In genomic region chr11:66649903-66650302, GRCh38 we compare ENCODE assay signal across 18 cellular contexts. TPM values are rescaled to one million over a fixed set of nuclear protein-coding genes. Genes with fewer than 3 reads are reported as not detected.
DNase-seq lines count a peak whose midpoint lies in the region; ATAC-seq and TF ChIP-seq lines count a peak whose summit lies in the region.
"Had no signal": no experiment of that assay in that cellular context is flagged by ENCODE, and none has a peak within 500 bp of the region (broad histone marks: within the 10 kb centered on the region; RNA-seq: fewer than 3 reads in every experiment).

No MANE protein-coding gene starts in this region.

- no peak overlapping the region for H3K4me3 Mint-ChIP-seq in activated naive CD8-positive, alpha-beta T cell
- H3K4me3 Mint-ChIP-seq in activated naive CD8-positive, alpha-beta T cell treated with anti-CD3 and anti-CD28 coated beads for 36 hours = no peak overlapping the region
- H3K4me3 Mint-ChIP-seq in GM23338 = no peak overlapping the region
- peak overlapping the region in 1 of 2 donors; percentile 46 for H3K4me3 Mint-ChIP-seq in effector memory CD8-positive, alpha-beta T cell
- no peak overlapping the region for H3K4me3 Mint-ChIP-seq in type B pancreatic cell

- no peak for ATAC-seq in GM23338
- no peak for ATAC-seq in effector memory CD8-positive, alpha-beta T cell (replicated peaks)
- no peak for ATAC-seq in GM19463 (IDR thresholded peaks at IDR 0.05; ENCODE audit: unreplicated experiment)

- no peak overlapping the region for H3K4me2 ChIP-seq in GM23338
- H3K4me2 ChIP-seq: BLaER1 treated with 17β-estradiol and CSF1 and Interleukin-3, amounts not matched to agents 10 nM and 100 nM had no signal

- H3F3A ChIP-seq in GM23338 (replicated peaks; ENCODE audit: low read depth) = peaks cover 43% of the 10 kb centered on the region

- H3K27me3 Mint-ChIP-seq in activated naive CD8-positive, alpha-beta T cell = no peaks in the 10 kb centered on the region
- no peaks in the 10 kb centered on the region for H3K27me3 Mint-ChIP-seq in activated naive CD8-positive, alpha-beta T cell treated with anti-CD3 and anti-CD28 coated beads for 36 hours
- peaks cover 18% of the 10 kb centered on the region for H3K27me3 Mint-ChIP-seq in GM23338 (ENCODE audit: insufficient read depth, low read depth, poor library complexity)
- H3K27me3 Mint-ChIP-seq in effector memory CD8-positive, alpha-beta T cell = no peaks in the 10 kb centered on the region
- no peaks in the 10 kb centered on the region for H3K27me3 Mint-ChIP-seq in type B pancreatic cell

- H2AFZ ChIP-seq in GM23338 = no peak overlapping the region

- H3K36me3 ChIP-seq in GM23338 (ENCODE audit: insufficient read depth) = peaks cover 40% of the 10 kb centered on the region

- H3K4me3 ChIP-seq in GM23338 = no peak overlapping the region
- H3K4me3 ChIP-seq: BLaER1 treated with 17β-estradiol and CSF1 and Interleukin-3, amounts not matched to agents 10 nM and 100 nM; HAP-1 had no signal

- H3K27ac ChIP-seq in GM23338 (ENCODE audit: low read depth) = 0 out of 2 replicates have a peak overlapping the region, but pooled peaks have one; percentile 50
- H3K27ac ChIP-seq: BLaER1 treated with 17β-estradiol and CSF1 and Interleukin-3, amounts not matched to agents 10 nM and 100 nM had no signal

- H3K79me2 ChIP-seq in GM23338 (replicated peaks; ENCODE audit: insufficient read depth) = peaks cover 97% of the 10 kb centered on the region

- TF ChIP-seq CTCF in GM23338 (conservative IDR thresholded peaks at IDR 0.05; ENCODE audit: low read depth in 2 of 2) (no peak), type B pancreatic cell (conservative IDR thresholded peaks at IDR 0.05) (no peak)

- H3K9me3 Mint-ChIP-seq in activated naive CD8-positive, alpha-beta T cell (ENCODE audit: low read depth) = no peaks in the 10 kb centered on the region
- H3K9me3 Mint-ChIP-seq in activated naive CD8-positive, alpha-beta T cell treated with anti-CD3 and anti-CD28 coated beads for 36 hours = no peaks in the 10 kb centered on the region
- H3K9me3 Mint-ChIP-seq in GM23338 (no peaks in the 10 kb centered on the region), type B pancreatic cell (no peaks in the 10 kb centered on the region)
- no peaks in the 10 kb centered on the region for H3K9me3 Mint-ChIP-seq in effector memory CD8-positive, alpha-beta T cell

- H3K36me3 Mint-ChIP-seq in activated naive CD8-positive, alpha-beta T cell = peaks cover 25% of the 10 kb centered on the region
- H3K36me3 Mint-ChIP-seq in activated naive CD8-positive, alpha-beta T cell treated with anti-CD3 and anti-CD28 coated beads for 36 hours = peaks cover 68% of the 10 kb centered on the region
- H3K36me3 Mint-ChIP-seq in GM23338 (ENCODE audit: low read depth) (peaks cover 80% of the 10 kb centered on the region), type B pancreatic cell (peaks cover 51% of the 10 kb centered on the region)
- peaks cover 99% of the 10 kb centered on the region for H3K36me3 Mint-ChIP-seq in effector memory CD8-positive, alpha-beta T cell (ENCODE audit: insufficient read depth)

- peak overlapping the region; percentile 64 for H3K27ac Mint-ChIP-seq in activated naive CD8-positive, alpha-beta T cell
- H3K27ac Mint-ChIP-seq in activated naive CD8-positive, alpha-beta T cell treated with anti-CD3 and anti-CD28 coated beads for 36 hours = no peak overlapping the region
- H3K27ac Mint-ChIP-seq in GM23338 (no peak overlapping the region), type B pancreatic cell (peak overlapping the region; percentile 56)
- H3K27ac Mint-ChIP-seq in effector memory CD8-positive, alpha-beta T cell = peak overlapping the region; percentile 25 to 53

- H3K4me1 ChIP-seq in GM23338 (ENCODE audit: insufficient read depth) = no peaks in the 10 kb centered on the region; the same call in 1 of the 2 replicates
- H3K4me1 ChIP-seq: HAP-1 had no signal

- DNase-seq in activated naive CD8-positive, alpha-beta T cell treated with anti-CD3 and anti-CD28 coated beads for 36 hours = no peak
- DNase-seq in GM23338 (ENCODE audit: low spot score) (no peak), type B pancreatic cell (ENCODE audit: extremely low spot score, unreplicated experiment) (no peak), HCEC 1CT (no peak)
- DNase-seq in effector memory CD8-positive, alpha-beta T cell = no peak
- DNase-seq: DMS79 treated with DMSO at 0.1 percent for 48 hours, Kasumi-1, MM.1S, NCI-H1092, NCI-H1436 treated with DMSO at 0.1 percent for 48 hours, NCI-H2029, NCI-H345, NCI-H524 treated with DMSO at 0.1 percent for 48 hours, SIG-M5 had no signal

- no peaks in the 10 kb centered on the region for H3K27me3 ChIP-seq in GM23338 (ENCODE audit: insufficient read depth)
- H3K27me3 ChIP-seq: BLaER1 treated with 17β-estradiol and CSF1 and Interleukin-3, amounts not matched to agents 10 nM and 100 nM had no signal

- peaks cover 62% of the 10 kb centered on the region for H3K4me1 Mint-ChIP-seq in activated naive CD8-positive, alpha-beta T cell (ENCODE audit: low read depth)
- peaks cover 55% of the 10 kb centered on the region for H3K4me1 Mint-ChIP-seq in activated naive CD8-positive, alpha-beta T cell treated with anti-CD3 and anti-CD28 coated beads for 36 hours
- H3K4me1 Mint-ChIP-seq in GM23338 = peaks cover 11% of the 10 kb centered on the region; the same call in 2 of the 3 replicates
- H3K4me1 Mint-ChIP-seq in effector memory CD8-positive, alpha-beta T cell (ENCODE audit: low read depth in 2 of 2) = peaks cover 36 to 51% of the 10 kb centered on the region in 2 donors
- H3K4me1 Mint-ChIP-seq in type B pancreatic cell (ENCODE audit: unreplicated experiment) = peaks cover 8% of the 10 kb centered on the region

- peaks cover 73% of the 10 kb centered on the region for H4K20me1 ChIP-seq in GM23338 (replicated peaks; ENCODE audit: insufficient read depth)

- no peaks in the 10 kb centered on the region for H3K9me2 ChIP-seq in GM23338 (ENCODE audit: insufficient read depth)

TF ChIP-seq in GM23338, 12 proteins besides CTCF, POLR2A, EP300 and RAD21:
- TF ChIP-seq STAT1 (IDR thresholded peaks at IDR 0.05; ENCODE audit: unreplicated experiment) = no peak
- TF ChIP-seq POLR2AphosphoS5 (IDR thresholded peaks at IDR 0.05; ENCODE audit: low read depth) = no peak
- TF ChIP-seq EZH2phosphoT487 (IDR thresholded peaks at IDR 0.05; ENCODE audit: unreplicated experiment) = no peak
- no peak for TF ChIP-seq ZNF114 (CRISPR knock-in tag; IDR thresholded peaks at IDR 0.05)

RNA-seq across cellular contexts. Expression of gene RBM4, which starts 11.4 kb away (rescaled TPM):
- 100 to 1,000 TPM; 134 to 140 TPM for total RNA-seq in activated naive CD8-positive, alpha-beta T cell treated with anti-CD3 and anti-CD28 coated beads for 36 hours
- 133 and 147 TPM in 2 replicates for total RNA-seq in GM23338 (2014; rRNA removed; shearing (Covaris generic))
- polyA plus RNA-seq in GM23338 (2016; fragmentation: Nextera tagmentation; extraction: Ambion mirVana) = 122 and 146 TPM in 2 replicates
- total RNA-seq in type B pancreatic cell (ENCODE audit: low replicate concordance) = 191 and 228 TPM in 2 replicates

RNA-seq across cellular contexts. Expression of gene RBM4B, which starts 27.8 kb away (rescaled TPM):
- total RNA-seq in activated naive CD8-positive, alpha-beta T cell treated with anti-CD3 and anti-CD28 coated beads for 36 hours = 10 to 100 TPM; 12.2 to 15.5 TPM
- total RNA-seq in GM23338 (2014; rRNA removed; shearing (Covaris generic)) = 22.9 and 31.0 TPM in 2 replicates
- 21.1 and 28.0 TPM in 2 replicates for polyA plus RNA-seq in GM23338 (2016; fragmentation: Nextera tagmentation; extraction: Ambion mirVana)
- 25.2 and 49.1 TPM in 2 replicates for total RNA-seq in type B pancreatic cell (ENCODE audit: low replicate concordance)

RNA-seq across cellular contexts. Expression of gene RBM14, which starts 33.5 kb away (rescaled TPM):
- total RNA-seq in activated naive CD8-positive, alpha-beta T cell treated with anti-CD3 and anti-CD28 coated beads for 36 hours = 100 to 1,000 TPM; 157 to 162 TPM
- 83.1 and 83.5 TPM in 2 replicates for total RNA-seq in GM23338 (2014; rRNA removed; shearing (Covaris generic))
- 39.7 and 45.4 TPM in 2 replicates for polyA plus RNA-seq in GM23338 (2016; fragmentation: Nextera tagmentation; extraction: Ambion mirVana)
- total RNA-seq in type B pancreatic cell (ENCODE audit: low replicate concordance) = 106 and 128 TPM in 2 replicates

RNA-seq across cellular contexts. Expression of gene CCS, which starts 56.9 kb away (rescaled TPM):
- total RNA-seq in activated naive CD8-positive, alpha-beta T cell treated with anti-CD3 and anti-CD28 coated beads for 36 hours = 10 to 100 TPM; 19.7 to 20.9 TPM
- 36.1 and 39.1 TPM in 2 replicates for total RNA-seq in GM23338 (2014; rRNA removed; shearing (Covaris generic))
- 53.2 and 60.7 TPM in 2 replicates for polyA plus RNA-seq in GM23338 (2016; fragmentation: Nextera tagmentation; extraction: Ambion mirVana)
- total RNA-seq in type B pancreatic cell (ENCODE audit: low replicate concordance) = 40.9 and 58.0 TPM in 2 replicates

RNA-seq across cellular contexts. Expression of gene CCDC87, which starts 57.0 kb away (rescaled TPM):
- under 1 TPM; 0.16 to 0.23 TPM for total RNA-seq in activated naive CD8-positive, alpha-beta T cell treated with anti-CD3 and anti-CD28 coated beads for 36 hours
- total RNA-seq in GM23338 (2014; rRNA removed; shearing (Covaris generic)) = 0.74 and 1.2 TPM in 2 replicates
- 0.12 and 0.39 TPM in 2 replicates for polyA plus RNA-seq in GM23338 (2016; fragmentation: Nextera tagmentation; extraction: Ambion mirVana)
- 0.94 and 1.1 TPM in 2 replicates for total RNA-seq in type B pancreatic cell (ENCODE audit: low replicate concordance)

Comparison
In these comparisons a context has a peak if more than half of its experiments do, and no peak if none do; other contexts are left out.
1. H3K27ac Mint-ChIP-seq: peak in activated naive CD8-positive, alpha-beta T cell (single experiment), effector memory CD8-positive, alpha-beta T cell (2 of 2) and type B pancreatic cell (single experiment); none in activated naive CD8-positive, alpha-beta T cell treated with anti-CD3 and anti-CD28 coated beads for 36 hours (single experiment) and GM23338 (single experiment).